In genomic region chr20:25042531-25043498, GRCh38 we compare ENCODE assay signal across 1 cellular context.
TF ChIP-seq lines count a peak whose summit lies in the region.

No MANE protein-coding gene starts in this region.

TF ChIP-seq in H1, 55 proteins besides CTCF, POLR2A, EP300 and RAD21 (continued from another document):
- TF ChIP-seq PHF8 (conservative IDR thresholded peaks at IDR 0.05; ENCODE audit: low read depth, low read length), result no peak
TF ChIP-seq in H1: peak in this region for 0.
